Comparison of ENCODE assay signal across 1 cellular context in the genomic region with DNA sequence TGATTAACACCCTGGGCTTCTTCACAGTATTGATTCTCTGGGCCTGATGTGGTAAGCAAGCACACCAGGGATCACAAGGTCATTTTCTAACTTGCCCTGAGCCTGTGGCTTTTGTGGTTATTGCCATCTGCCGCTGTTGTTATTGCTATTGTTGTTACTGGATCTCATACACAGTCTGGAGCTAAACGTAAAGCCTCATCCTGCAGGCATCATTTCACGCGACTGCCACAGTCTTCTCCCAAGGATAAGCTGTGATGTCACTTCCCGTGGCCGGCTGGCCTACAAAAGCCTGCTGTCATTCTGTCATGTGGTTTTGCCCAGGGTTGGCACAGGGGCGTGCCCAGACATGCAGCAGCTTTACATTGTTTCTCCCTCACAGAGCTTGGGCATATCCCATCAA.
A peak's percentile ranks its signal among the peaks of the same experiment; 100 is the strongest.
TF ChIP-seq lines count a peak whose summit lies in the region.

No MANE protein-coding gene starts in this region.

TF ChIP-seq in HEK293, 187 proteins besides CTCF, POLR2A, EP300 and RAD21 (continued from another document):
- TF ChIP-seq, protein P1, sequence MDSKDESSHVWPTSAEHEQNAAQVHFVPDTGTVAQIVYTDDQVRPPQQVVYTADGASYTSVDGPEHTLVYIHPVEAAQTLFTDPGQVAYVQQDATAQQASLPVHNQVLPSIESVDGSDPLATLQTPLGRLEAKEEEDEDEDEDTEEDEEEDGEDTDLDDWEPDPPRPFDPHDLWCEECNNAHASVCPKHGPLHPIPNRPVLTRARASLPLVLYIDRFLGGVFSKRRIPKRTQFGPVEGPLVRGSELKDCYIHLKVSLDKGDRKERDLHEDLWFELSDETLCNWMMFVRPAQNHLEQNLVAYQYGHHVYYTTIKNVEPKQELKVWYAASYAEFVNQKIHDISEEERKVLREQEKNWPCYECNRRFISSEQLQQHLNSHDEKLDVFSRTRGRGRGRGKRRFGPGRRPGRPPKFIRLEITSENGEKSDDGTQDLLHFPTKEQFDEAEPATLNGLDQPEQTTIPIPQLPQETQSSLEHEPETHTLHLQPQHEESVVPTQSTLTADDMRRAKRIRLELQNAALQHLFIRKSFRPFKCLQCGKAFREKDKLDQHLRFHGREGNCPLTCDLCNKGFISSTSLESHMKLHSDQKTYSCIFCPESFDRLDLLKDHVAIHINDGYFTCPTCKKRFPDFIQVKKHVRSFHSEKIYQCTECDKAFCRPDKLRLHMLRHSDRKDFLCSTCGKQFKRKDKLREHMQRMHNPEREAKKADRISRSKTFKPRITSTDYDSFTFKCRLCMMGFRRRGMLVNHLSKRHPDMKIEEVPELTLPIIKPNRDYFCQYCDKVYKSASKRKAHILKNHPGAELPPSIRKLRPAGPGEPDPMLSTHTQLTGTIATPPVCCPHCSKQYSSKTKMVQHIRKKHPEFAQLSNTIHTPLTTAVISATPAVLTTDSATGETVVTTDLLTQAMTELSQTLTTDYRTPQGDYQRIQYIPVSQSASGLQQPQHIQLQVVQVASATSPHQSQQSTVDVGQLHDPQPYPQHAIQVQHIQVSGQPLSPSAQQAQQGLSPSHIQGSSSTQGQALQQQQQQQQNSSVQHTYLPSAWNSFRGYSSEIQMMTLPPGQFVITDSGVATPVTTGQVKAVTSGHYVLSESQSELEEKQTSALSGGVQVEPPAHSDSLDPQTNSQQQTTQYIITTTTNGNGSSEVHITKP (tag by site-specific recombination; IDR thresholded peaks at IDR 0.05) = 0 out of 2 replicates have a peak, but pooled peaks have one; percentile 31
- TF ChIP-seq ZBTB21 (tag by site-specific recombination; IDR thresholded peaks at IDR 0.05) (peak; percentile 66), ZNF629 (tag by site-specific recombination; IDR thresholded peaks at IDR 0.05) (0 out of 2 replicates have a peak, but pooled peaks have one; percentile 24), ZNF621 (tag by site-specific recombination; IDR thresholded peaks at IDR 0.05) (no peak), ZNF133 (tag by site-specific recombination; IDR thresholded peaks at IDR 0.05) (peak; percentile 41; the same call in 1 of the 2 replicates), IKZF3 (tag by site-specific recombination; IDR thresholded peaks at IDR 0.05) (no peak)
TF ChIP-seq in HEK293: peak in this region for 8.
